In genomic region chrX:24014388-24015018, GRCh38 we compare ENCODE assay signal across 9 cellular contexts. TPM values are rescaled to one million over a fixed set of nuclear protein-coding genes. Genes with fewer than 3 reads are reported as not detected.
A peak's percentile ranks its signal among the peaks of the same experiment; 100 is the strongest.
DNase-seq lines count a peak whose midpoint lies in the region; ATAC-seq and TF ChIP-seq lines count a peak whose summit lies in the region.
"Had no signal": no experiment of that assay in that cellular context is flagged by ENCODE, and none has a peak within 500 bp of the region (broad histone marks: within the 10 kb centered on the region; RNA-seq: fewer than 3 reads in every experiment).

No MANE protein-coding gene starts in this region.

- H3K4me3 ChIP-seq in sigmoid colon (no peak overlapping the region), dorsolateral prefrontal cortex (no peak overlapping the region)
- H3K4me3 ChIP-seq: thoracic aorta had no signal

- no peak for TF ChIP-seq EP300 in sigmoid colon (IDR thresholded peaks at IDR 0.05)

- H3K27ac ChIP-seq in sigmoid colon (peak overlapping the region in 3 of 4 donors; percentile 8 to 45 (median 8)), dorsolateral prefrontal cortex (no peak overlapping the region)
- H3K27ac ChIP-seq: thoracic aorta had no signal

- H3K4me1 ChIP-seq in sigmoid colon, result peaks cover 0 to 1% (median 0%) of the 10 kb centered on the region in 4 donors

- H3K9me3 ChIP-seq in sigmoid colon, result no peaks in the 10 kb centered on the region
- H3K9me3 ChIP-seq: thoracic aorta had no signal

- TF ChIP-seq CTCF in sigmoid colon (IDR thresholded peaks at IDR 0.05), result no peak
- no peak for TF ChIP-seq CTCF in dorsolateral prefrontal cortex (IDR thresholded peaks at IDR 0.05 in 54 of 56, conservative IDR thresholded peaks at IDR 0.05 in 2 of 56; ENCODE audit: low read depth in 1 of 56, partially characterized antibody in 56 of 56)

- H3K27me3 ChIP-seq in sigmoid colon, result no peaks in the 10 kb centered on the region
- H3K27me3 ChIP-seq in dorsolateral prefrontal cortex, result peaks cover 0 to 81% (median 16%) of the 10 kb centered on the region in 45 donors

- intact Hi-C loops in sigmoid colon (cut with DNase I), result loop anchor here (10.0 kb wide), 1 partner anchor 60 kb away; no protein-coding TSS in a partner anchor
- intact Hi-C loops in dorsolateral prefrontal cortex (cut with DNase I), result no loop called here

- DNase-seq in activated CD8-positive, alpha-beta memory T cell treated with anti-CD3 and anti-CD28 coated beads, Interleukin-2, amount 50 U/mL, for 4 hours, result peak; percentile 46
- DNase-seq in sigmoid colon, result no peak
- no peak for DNase-seq in NCI-H2107 (lab: John Stamatoyannopoulos, UW)
- DNase-seq in pons (ENCODE audit: low spot score), result no peak
- DNase-seq in NK-92 treated with Interleukin-12 subunit alpha and Interleukin-12 subunit beta, amount 100 ng/mL, for 24 hours (lab: John Stamatoyannopoulos, UW), result no peak
- no peak for DNase-seq in dorsolateral prefrontal cortex

- 46 to 69% methylated on average over 5 of the region's 5 CpGs for WGBS in sigmoid colon, 2 donors

- no peak for TF ChIP-seq POLR2A in GM18505 (IDR thresholded peaks at IDR 0.05; ENCODE audit: borderline replicate concordance, extremely low read depth, insufficient read depth, insufficient read length)
- TF ChIP-seq POLR2A in sigmoid colon (IDR thresholded peaks at IDR 0.05), result no peak

- no peaks in the 10 kb centered on the region for H3K36me3 ChIP-seq in sigmoid colon
- H3K36me3 ChIP-seq: thoracic aorta had no signal

- peak; percentile 73 for ATAC-seq in GM18505 (IDR thresholded peaks at IDR 0.05; ENCODE audit: unreplicated experiment)
- ATAC-seq in HG02763 (IDR thresholded peaks at IDR 0.05; ENCODE audit: unreplicated experiment), result peak; percentile 65

RNA-seq across cellular contexts. Expression of gene KLHL15, which starts 12.5 kb away (rescaled TPM):
- 10 to 100 TPM in 2 of 4 donors, 1 to 10 TPM in 2; 8.0 to 15.1 (median 10.0) TPM for total RNA-seq in sigmoid colon
- 1 to 10 TPM in 1 of 3 donors, under 1 TPM in 2; 0.60 to 2.0 (median 0.92) TPM for polyA plus RNA-seq in sigmoid colon
- total RNA-seq in dorsolateral prefrontal cortex, result 10 to 100 TPM in 34 of 120 experiments, 1 to 10 TPM in 86; 6.7 to 15.1 (median 9.5) TPM

RNA-seq across cellular contexts. Expression of gene EIF2S3, which starts 40.3 kb away (rescaled TPM):
- total RNA-seq in sigmoid colon, result 100 to 1,000 TPM; 134 to 222 (median 143) TPM
- polyA plus RNA-seq in sigmoid colon, result 10 to 100 TPM; 73.5 to 100.0 (median 75.7) TPM
- 100 to 1,000 TPM in 27 of 120 experiments, 10 to 100 TPM in 93; 71.5 to 135 (median 93.3) TPM for total RNA-seq in dorsolateral prefrontal cortex

Comparison
In these comparisons a context has a peak if more than half of its experiments do, and no peak if none do; other contexts are left out.
1. H3K27ac ChIP-seq: peak in sigmoid colon (3 of 4); none in dorsolateral prefrontal cortex (0 of 59).